ENCODE assay signal across 8 cellular contexts in genomic region chr10:87656431-87657072, GRCh38. TPM values are rescaled to one million over a fixed set of nuclear protein-coding genes. Genes with fewer than 3 reads are reported as not detected.
DNase-seq lines count a peak whose midpoint lies in the region; ATAC-seq, FAIRE-seq and TF ChIP-seq lines count a peak whose summit lies in the region.

No MANE protein-coding gene starts in this region.

- peak; percentile 35 to 56 for ATAC-seq in naive thymus-derived CD8-positive, alpha-beta T cell
- ATAC-seq in HG02970 (IDR thresholded peaks at IDR 0.05; ENCODE audit: low FRiP score, unreplicated experiment), result no peak

- H3K9me3 ChIP-seq in OCI-LY3 (ENCODE audit: insufficient read depth, low read length), result no peaks in the 10 kb centered on the region

- peak overlapping the region; percentile 37; the same call in 1 of the 2 replicates for H3K4me2 ChIP-seq in OCI-LY3 (ENCODE audit: low read length)

- no peaks in the 10 kb centered on the region for H4K20me1 ChIP-seq in OCI-LY3 (ENCODE audit: insufficient read depth, low read length)

- H3K27ac ChIP-seq in OCI-LY3 (ENCODE audit: low read length), result no peak overlapping the region
- H3K27ac ChIP-seq in dorsolateral prefrontal cortex, result peak overlapping the region in 10 of 59 donors; percentile 0 to 61 (median 30)

- H3K4me3 ChIP-seq in BJ (ENCODE audit: low read depth, low read length) (no peak overlapping the region), OCI-LY3 (ENCODE audit: low read length) (no peak overlapping the region), dorsolateral prefrontal cortex (no peak overlapping the region)

- no peak overlapping the region for H3K9ac ChIP-seq in OCI-LY3 (ENCODE audit: low read length)

- CTCF ChIA-PET in BJ (lab: Yijun Ruan, JAX), result interaction anchor here (0.6 to 2.1 kb wide), 11 partner anchors 10 to 424 kb away, joined by 3 to 9 read pairs (median 3); no protein-coding TSS in a partner anchor

- H3K4me3 Mint-ChIP-seq in naive thymus-derived CD8-positive, alpha-beta T cell, result no peak overlapping the region

- FAIRE-seq in GM18507 (lab: Jason Lieb, UNC), result peak; percentile 82

- DNase-seq in BJ (ENCODE audit: low read depth), result no peak
- DNase-seq in GM18507 (ENCODE audit: extremely low spot score, insufficient read length, low read depth), result no peak
- no peak for DNase-seq in dorsolateral prefrontal cortex
- DNase-seq in naive thymus-derived CD8-positive, alpha-beta T cell, result peak in 3 of 10 donors; percentile 33 to 53 (median 46)
- no peak for DNase-seq in foreskin melanocyte
- DNase-seq in activated naive CD4-positive, alpha-beta T cell treated with anti-CD3 and anti-CD28 coated beads, Interleukin-2, amount 50 U/mL, for 16 hours, result no peak

- no peaks in the 10 kb centered on the region for H3K4me1 ChIP-seq in OCI-LY3 (ENCODE audit: low read length)

- H3K79me2 ChIP-seq in OCI-LY3 (ENCODE audit: low read length), result no peaks in the 10 kb centered on the region

- H3K27me3 ChIP-seq in BJ (ENCODE audit: control insufficient read depth, insufficient read depth, low read length) (no peaks in the 10 kb centered on the region), OCI-LY3 (ENCODE audit: low read depth, low read length) (0 out of 2 replicates have a peak, but pooled peaks cover 15% of the 10 kb centered on the region), dorsolateral prefrontal cortex (peaks cover 0 to 13% (median 0%) of the 10 kb centered on the region in 45 donors)

- no peaks in the 10 kb centered on the region for H3K36me3 Mint-ChIP-seq in naive thymus-derived CD8-positive, alpha-beta T cell

- intact Hi-C loops in dorsolateral prefrontal cortex (cut with DNase I), result loop anchor here (5.0 to 10.0 kb wide), 3 partner anchors 78 to 116 kb away; no protein-coding TSS in a partner anchor

- peaks cover 8 to 21% (median 14%) of the 10 kb centered on the region in 4 donors for H3K4me1 Mint-ChIP-seq in naive thymus-derived CD8-positive, alpha-beta T cell

- TF ChIP-seq CTCF in BJ (IDR thresholded peaks at IDR 0.05; ENCODE audit: insufficient read depth, low read depth, low read length), result peak; percentile 77
- TF ChIP-seq CTCF in OCI-LY3 (IDR thresholded peaks at IDR 0.05; ENCODE audit: low read depth, low read length), result peak; percentile 65
- peak; percentile 46 to 90 (median 76) for TF ChIP-seq CTCF in dorsolateral prefrontal cortex (IDR thresholded peaks at IDR 0.05 in 54 of 56, conservative IDR thresholded peaks at IDR 0.05 in 2 of 56; ENCODE audit: low read depth in 1 of 56, partially characterized antibody in 56 of 56)

- peaks cover 28 to 61% (median 39%) of the 10 kb centered on the region in 5 donors for H3K27me3 Mint-ChIP-seq in naive thymus-derived CD8-positive, alpha-beta T cell

- POLR2A ChIA-PET in BJ (lab: Charles Lee), result no interaction called here
- POLR2A ChIA-PET in naive thymus-derived CD8-positive, alpha-beta T cell (lab: Charles Lee), result no interaction called here

- 0 out of 2 replicates have a peak overlapping the region, but pooled peaks have one; percentile 45 for H2AFZ ChIP-seq in OCI-LY3 (ENCODE audit: low read depth, low read length)

- no peaks in the 10 kb centered on the region for H3K36me3 ChIP-seq in BJ (ENCODE audit: control insufficient read depth, insufficient read depth, low read length)
- H3K36me3 ChIP-seq in OCI-LY3 (replicated peaks; ENCODE audit: low read depth, low read length), result no peaks in the 10 kb centered on the region

- no peak overlapping the region for H3K27ac Mint-ChIP-seq in naive thymus-derived CD8-positive, alpha-beta T cell

- H3K9me3 Mint-ChIP-seq in naive thymus-derived CD8-positive, alpha-beta T cell, result no peaks in the 10 kb centered on the region

RNA-seq across cellular contexts. Expression of gene PAPSS2, which starts 3.1 kb away (rescaled TPM):
- 133 and 136 TPM in 2 replicates for polyA plus RNA-seq in BJ (2011; rRNA removed)
- polyA minus RNA-seq in BJ (2011; rRNA and poly(A)+ RNA removed), result 59.0 and 71.0 TPM in 2 replicates
- total RNA-seq in dorsolateral prefrontal cortex, result 10 to 100 TPM in 89 of 120 experiments, 1 to 10 TPM in 31; 3.3 to 29.8 (median 13.6) TPM
- total RNA-seq in naive thymus-derived CD8-positive, alpha-beta T cell, result under 1 TPM in 1 of 2 experiments, not detected in 1; 0.70 TPM
- under 1 TPM in 2 of 3 donors, not detected in 1; 0.05 to 0.08 TPM for polyA plus RNA-seq in naive thymus-derived CD8-positive, alpha-beta T cell
